13 cellular contexts compared by ENCODE assay signal in genomic region chr5:151678146-151678545, GRCh38. TPM values are rescaled to one million over a fixed set of nuclear protein-coding genes. Genes with fewer than 3 reads are reported as not detected.
A peak's percentile ranks its signal among the peaks of the same experiment; 100 is the strongest.
DNase-seq lines count a peak whose midpoint lies in the region; ATAC-seq and TF ChIP-seq lines count a peak whose summit lies in the region.
"Had no signal": no experiment of that assay in that cellular context is flagged by ENCODE, and none has a peak within 500 bp of the region (broad histone marks: within the 10 kb centered on the region; RNA-seq: fewer than 3 reads in every experiment).

No MANE protein-coding gene starts in this region.

- no peak for TF ChIP-seq POLR2A in esophagus muscularis mucosa (IDR thresholded peaks at IDR 0.05; ENCODE audit: low read depth)

- TF ChIP-seq CTCF in Loucy (conservative IDR thresholded peaks at IDR 0.05; ENCODE audit: low read length), result no peak
- TF ChIP-seq CTCF in esophagus muscularis mucosa (IDR thresholded peaks at IDR 0.05), result no peak
- TF ChIP-seq CTCF in thoracic aorta (IDR thresholded peaks at IDR 0.05), result no peak

- H3K9ac ChIP-seq in Loucy (ENCODE audit: low read depth, low read length, poor library complexity, severe bottlenecking), result no peak overlapping the region
- H3K9ac ChIP-seq in mesendoderm (ENCODE audit: low read length), result peak overlapping the region; percentile 46

- H3K4me3 ChIP-seq in Loucy (ENCODE audit: low read length, poor library complexity, severe bottlenecking) (no peak overlapping the region), esophagus muscularis mucosa (peak overlapping the region in 1 of 4 donors; percentile 24), mesendoderm (ENCODE audit: low read length) (no peak overlapping the region), thoracic aorta (peak overlapping the region; percentile 43)

- peaks cover 39% of the 10 kb centered on the region for H3K79me1 ChIP-seq in mesendoderm (ENCODE audit: low read length)

- no peak overlapping the region for H3K4me3 Mint-ChIP-seq in activated T-cell treated with anti-CD3 and anti-CD28 coated beads, Interleukin-2, amount 50 U/mL, for 24 hours
- H3K4me3 Mint-ChIP-seq: activated CD8-positive, alpha-beta T cell treated with anti-CD3 and anti-CD28 coated beads, Interleukin-2, amount 10 ng/mL, durations not matched to agents 7 days and 5 days had no signal

- H4K20me1 ChIP-seq in Loucy (ENCODE audit: insufficient read depth, low read length, poor library complexity, severe bottlenecking), result no peaks in the 10 kb centered on the region

- H3K9me2 ChIP-seq in Loucy (replicated peaks; ENCODE audit: low read depth, low read length), result no peaks in the 10 kb centered on the region

- H3K9me3 Mint-ChIP-seq in activated T-cell treated with anti-CD3 and anti-CD28 coated beads, Interleukin-2, amount 50 U/mL, for 24 hours, result no peaks in the 10 kb centered on the region

- H3K79me2 ChIP-seq in Loucy (ENCODE audit: insufficient read depth, low read length), result no peaks in the 10 kb centered on the region
- H3K79me2 ChIP-seq in mesendoderm (ENCODE audit: control insufficient read depth, insufficient read depth, low read length), result peaks cover 49% of the 10 kb centered on the region

- no peak overlapping the region for H3K27ac Mint-ChIP-seq in activated T-cell treated with anti-CD3 and anti-CD28 coated beads, Interleukin-2, amount 50 U/mL, for 24 hours
- H3K27ac Mint-ChIP-seq: activated CD8-positive, alpha-beta T cell treated with anti-CD3 and anti-CD28 coated beads, Interleukin-2, amount 10 ng/mL, durations not matched to agents 7 days and 5 days; progenitor cell of endocrine pancreas had no signal

- no peak overlapping the region for H3K23ac ChIP-seq in mesendoderm (ENCODE audit: low read length)

- peak overlapping the region; percentile 28 for H3K18ac ChIP-seq in mesendoderm (ENCODE audit: low read length)

- H4K8ac ChIP-seq in mesendoderm (ENCODE audit: low read depth, low read length), result no peak overlapping the region

- H3K27ac ChIP-seq in esophagus muscularis mucosa (replicated peaks in 1 of 4) (peak overlapping the region; percentile 79 to 86 (median 84)), mesendoderm (ENCODE audit: low read depth, low read length) (peak overlapping the region; percentile 48), thoracic aorta (peak overlapping the region; percentile 95 to 98)

- no peaks in the 10 kb centered on the region for H3K9me3 ChIP-seq in Loucy (ENCODE audit: insufficient read depth, low read depth, low read length)
- no peaks in the 10 kb centered on the region for H3K9me3 ChIP-seq in esophagus muscularis mucosa
- no peaks in the 10 kb centered on the region for H3K9me3 ChIP-seq in thoracic aorta

- H3K36me3 ChIP-seq in Loucy (ENCODE audit: insufficient read depth, low read length) (no peaks in the 10 kb centered on the region), esophagus muscularis mucosa (peaks cover 8 to 55% (median 20%) of the 10 kb centered on the region in 4 donors), mesendoderm (ENCODE audit: control insufficient read depth, insufficient read depth, low read length) (peaks cover 9% of the 10 kb centered on the region), thoracic aorta (peaks cover 34% of the 10 kb centered on the region)

- peaks cover 4% of the 10 kb centered on the region for H3K27me3 Mint-ChIP-seq in activated T-cell treated with anti-CD3 and anti-CD28 coated beads, Interleukin-2, amount 50 U/mL, for 24 hours

- H2BK120ac ChIP-seq in mesendoderm (ENCODE audit: low read depth, low read length), result no peak overlapping the region

- 40% methylated on average over 5 of the region's 5 CpGs for WGBS in esophagus muscularis mucosa
- no CpG with 5 or more reads among the region's 5 CpGs for WGBS in mesendoderm (ENCODE audit: extremely low coverage, insufficient coverage, low lambda C conversion rate)

- intact Hi-C loops in esophagus muscularis mucosa (cut with DNase I), result no loop called here

- no peaks in the 10 kb centered on the region for H3K36me3 Mint-ChIP-seq in activated T-cell treated with anti-CD3 and anti-CD28 coated beads, Interleukin-2, amount 50 U/mL, for 24 hours (ENCODE audit: low read depth)

- peaks cover 33% of the 10 kb centered on the region for H3K4me1 ChIP-seq in Loucy (ENCODE audit: insufficient read depth, low read length, poor library complexity, severe bottlenecking)
- H3K4me1 ChIP-seq in esophagus muscularis mucosa, result peaks cover 94 to 100% (median 96%) of the 10 kb centered on the region in 4 donors
- peaks cover 56% of the 10 kb centered on the region for H3K4me1 ChIP-seq in mesendoderm (ENCODE audit: control insufficient read depth, low read depth, low read length)
- H3K4me1 ChIP-seq in thoracic aorta (ENCODE audit: control insufficient read depth in 1 of 2, low read depth in 2 of 2), result peaks cover 79 to 99% of the 10 kb centered on the region in 2 donors

- peaks cover 2% of the 10 kb centered on the region for H3K4me1 Mint-ChIP-seq in activated T-cell treated with anti-CD3 and anti-CD28 coated beads, Interleukin-2, amount 50 U/mL, for 24 hours (ENCODE audit: low read depth)

- peak overlapping the region; percentile 85 for H3K56ac ChIP-seq in mesendoderm (ENCODE audit: low read length)

- H2BK15ac ChIP-seq in mesendoderm (replicated peaks; ENCODE audit: low read depth), result no peak overlapping the region

- H3K4me2 ChIP-seq in Loucy (ENCODE audit: low read depth, low read length, poor library complexity, severe bottlenecking), result peak overlapping the region; percentile 9
- H3K4me2 ChIP-seq in mesendoderm (ENCODE audit: low read length), result no peak overlapping the region

- H2AFZ ChIP-seq in Loucy (ENCODE audit: low read length), result no peak overlapping the region

- no peaks in the 10 kb centered on the region; the same call in 1 of the 2 replicates for H3F3A ChIP-seq in Loucy (ENCODE audit: low read depth)

- TF ChIP-seq EP300 in esophagus muscularis mucosa (IDR thresholded peaks at IDR 0.05), result no peak

- no peak for DNase-seq in esophagus muscularis mucosa (ENCODE audit: extremely low spot score)
- no peak for DNase-seq in mesendoderm
- no peak for DNase-seq in thoracic aorta (ENCODE audit: low spot score)
- DNase-seq in activated T-cell treated with anti-CD3 and anti-CD28 coated beads, Interleukin-2, amount 50 U/mL, for 24 hours, result no peak
- no peak for DNase-seq in HuH-7 (ENCODE audit: low spot score)
- DNase-seq in NCI-H2227 (lab: John Stamatoyannopoulos, UW; ENCODE audit: unreplicated experiment), result no peak
- DNase-seq: activated CD8-positive, alpha-beta T cell treated with anti-CD3 and anti-CD28 coated beads, Interleukin-2, amount 10 ng/mL, durations not matched to agents 7 days and 5 days; anterior cingulate cortex; NCI-H446 treated with DMSO at 0.1 percent for 48 hours; SW 1271 had no signal

- H3K27me3 ChIP-seq in Loucy (ENCODE audit: insufficient read depth, low read length, poor library complexity, severe bottlenecking), result no peaks in the 10 kb centered on the region
- H3K27me3 ChIP-seq in esophagus muscularis mucosa, result no peaks in the 10 kb centered on the region
- no peaks in the 10 kb centered on the region for H3K27me3 ChIP-seq in mesendoderm (ENCODE audit: insufficient read depth, low read length, poor library complexity)
- H3K27me3 ChIP-seq in thoracic aorta (replicated peaks; ENCODE audit: insufficient read depth), result no peaks in the 10 kb centered on the region

- H2BK5ac ChIP-seq in mesendoderm (ENCODE audit: low read length), result peak overlapping the region; percentile 41

- H2AK5ac ChIP-seq in mesendoderm (ENCODE audit: low read length), result peak overlapping the region; percentile 95

- H3K4ac ChIP-seq in mesendoderm (ENCODE audit: low read depth, low read length), result peak overlapping the region; percentile 72

- no peak overlapping the region for H4K5ac ChIP-seq in mesendoderm (ENCODE audit: low read length)

- no peak for ATAC-seq in thoracic aorta (ENCODE audit: insufficient number of reproducible peaks, low FRiP score, low read depth)
- ATAC-seq in HG02870 (IDR thresholded peaks at IDR 0.05; ENCODE audit: unreplicated experiment), result no peak
- ATAC-seq: activated CD8-positive, alpha-beta T cell treated with anti-CD3 and anti-CD28 coated beads, Interleukin-2, amount 10 ng/mL, durations not matched to agents 7 days and 5 days had no signal

RNA-seq across cellular contexts. Expression of gene SPARC, which starts 8.6 kb away (rescaled TPM):
- total RNA-seq in esophagus muscularis mucosa, result 100 to 1,000 TPM; 269 to 875 (median 432) TPM
- polyA plus RNA-seq in mesendoderm (2013, experiment 1 of 2), result 371 TPM
- 377 TPM for polyA plus RNA-seq in mesendoderm (2013, experiment 2 of 2)
- 1,000 to 10,000 TPM; 1,654 to 1,851 TPM for total RNA-seq in thoracic aorta
- total RNA-seq: activated CD8-positive, alpha-beta T cell treated with anti-CD3 and anti-CD28 coated beads, Interleukin-2, amount 10 ng/mL, durations not matched to agents 7 days and 5 days had no signal
